20 cellular contexts compared by ENCODE assay signal in genomic region chr20:2708665-2709064, GRCh38. TPM values are rescaled to one million over a fixed set of nuclear protein-coding genes. Genes with fewer than 3 reads are reported as not detected.
DNase-seq lines count a peak whose midpoint lies in the region; ATAC-seq and TF ChIP-seq lines count a peak whose summit lies in the region.
"Had no signal": no experiment of that assay in that cellular context is flagged by ENCODE, and none has a peak within 500 bp of the region (broad histone marks: within the 10 kb centered on the region; RNA-seq: fewer than 3 reads in every experiment).

No MANE protein-coding gene starts in this region.

- no peaks in the 10 kb centered on the region for H3K9me3 Mint-ChIP-seq in type B pancreatic cell
- H3K9me3 Mint-ChIP-seq: CD4-positive, alpha-beta memory T cell; HFFc6 had no signal

- no peaks in the 10 kb centered on the region for H3K36me3 Mint-ChIP-seq in type B pancreatic cell
- H3K36me3 Mint-ChIP-seq: CD4-positive, alpha-beta memory T cell had no signal

- TF ChIP-seq CTCF in coronary artery (IDR thresholded peaks at IDR 0.05): no peak
- no peak for TF ChIP-seq CTCF in type B pancreatic cell (conservative IDR thresholded peaks at IDR 0.05)

- H3K4me1 Mint-ChIP-seq in type B pancreatic cell (ENCODE audit: unreplicated experiment): peaks cover 5% of the 10 kb centered on the region
- H3K4me1 Mint-ChIP-seq: CD4-positive, alpha-beta memory T cell had no signal

- H3K27me3 Mint-ChIP-seq in type B pancreatic cell: peaks cover 19% of the 10 kb centered on the region
- H3K27me3 Mint-ChIP-seq: CD4-positive, alpha-beta memory T cell had no signal

- peak; percentile 24 for DNase-seq in activated CD8-positive, alpha-beta memory T cell treated with anti-CD3 and anti-CD28 coated beads for 24 hours
- DNase-seq in activated CD8-positive, alpha-beta memory T cell treated with anti-CD3 and anti-CD28 coated beads, Interleukin-2, amount 50 U/mL, for 4 hours: no peak
- DNase-seq in coronary artery (ENCODE audit: low spot score): peak; percentile 29
- DNase-seq in left lobe of liver (ENCODE audit: low spot score): peak; percentile 15
- peak; percentile 39 for DNase-seq in type B pancreatic cell (ENCODE audit: extremely low spot score, unreplicated experiment)
- no peak for DNase-seq in activated naive CD4-positive, alpha-beta T cell treated with anti-CD3 and anti-CD28 coated beads, Interleukin-2, amount 50 U/mL, for 16 hours
- DNase-seq in DMS 273 (lab: John Stamatoyannopoulos, UW; ENCODE audit: unreplicated experiment): no peak
- DNase-seq: AML-193; CD4-positive, alpha-beta memory T cell; EL; GOT3; HFFc6 had no signal

- H3K27ac ChIP-seq in coronary artery: no peak overlapping the region
- H3K27ac ChIP-seq: 22Rv1, A549, C4-2B, HL-60 had no signal

- ATAC-seq in left lobe of liver: no peak
- ATAC-seq: GM12878, HCT116 had no signal

- no peak overlapping the region for H3K27ac Mint-ChIP-seq in type B pancreatic cell
- H3K27ac Mint-ChIP-seq: CD4-positive, alpha-beta memory T cell; HFFc6 had no signal

- H3K4me3 Mint-ChIP-seq in type B pancreatic cell: no peak overlapping the region
- H3K4me3 Mint-ChIP-seq: CD4-positive, alpha-beta memory T cell; HFFc6 had no signal

- no peak overlapping the region for H3K4me3 ChIP-seq in coronary artery
- H3K4me3 ChIP-seq: A549, GM12878 had no signal

RNA-seq across cellular contexts. Expression of gene EBF4, which starts 16.1 kb away (rescaled TPM):
- total RNA-seq in left lobe of liver: 8.9 TPM
- 11.4 and 17.9 TPM in 2 replicates for total RNA-seq in type B pancreatic cell (ENCODE audit: low replicate concordance)
- total RNA-seq: G401, HT1080 had no signal

RNA-seq across cellular contexts. Expression of gene IDH3B, which starts 44.6 kb away (rescaled TPM):
- 46.9 TPM for total RNA-seq in left lobe of liver
- total RNA-seq in type B pancreatic cell (ENCODE audit: low replicate concordance): 85.6 and 101 TPM in 2 replicates

RNA-seq across cellular contexts. Expression of gene NOP56, which starts 56.2 kb away (rescaled TPM):
- total RNA-seq in left lobe of liver (30.4 TPM), type B pancreatic cell (ENCODE audit: low replicate concordance) (203 and 364 TPM in 2 replicates)

Comparison
In these comparisons a context has a peak if more than half of its experiments do, and no peak if none do; other contexts are left out.
1. DNase-seq: peak in activated CD8-positive, alpha-beta memory T cell treated with anti-CD3 and anti-CD28 coated beads for 24 hours (single experiment), coronary artery (single experiment), left lobe of liver (single experiment) and type B pancreatic cell (single experiment); none in activated CD8-positive, alpha-beta memory T cell treated with anti-CD3 and anti-CD28 coated beads, Interleukin-2, amount 50 U/mL, for 4 hours (single experiment), activated naive CD4-positive, alpha-beta T cell treated with anti-CD3 and anti-CD28 coated beads, Interleukin-2, amount 50 U/mL, for 16 hours (single experiment) and DMS 273 (single experiment).